Comparison of ENCODE assay signal across 8 cellular contexts in the genomic region with DNA sequence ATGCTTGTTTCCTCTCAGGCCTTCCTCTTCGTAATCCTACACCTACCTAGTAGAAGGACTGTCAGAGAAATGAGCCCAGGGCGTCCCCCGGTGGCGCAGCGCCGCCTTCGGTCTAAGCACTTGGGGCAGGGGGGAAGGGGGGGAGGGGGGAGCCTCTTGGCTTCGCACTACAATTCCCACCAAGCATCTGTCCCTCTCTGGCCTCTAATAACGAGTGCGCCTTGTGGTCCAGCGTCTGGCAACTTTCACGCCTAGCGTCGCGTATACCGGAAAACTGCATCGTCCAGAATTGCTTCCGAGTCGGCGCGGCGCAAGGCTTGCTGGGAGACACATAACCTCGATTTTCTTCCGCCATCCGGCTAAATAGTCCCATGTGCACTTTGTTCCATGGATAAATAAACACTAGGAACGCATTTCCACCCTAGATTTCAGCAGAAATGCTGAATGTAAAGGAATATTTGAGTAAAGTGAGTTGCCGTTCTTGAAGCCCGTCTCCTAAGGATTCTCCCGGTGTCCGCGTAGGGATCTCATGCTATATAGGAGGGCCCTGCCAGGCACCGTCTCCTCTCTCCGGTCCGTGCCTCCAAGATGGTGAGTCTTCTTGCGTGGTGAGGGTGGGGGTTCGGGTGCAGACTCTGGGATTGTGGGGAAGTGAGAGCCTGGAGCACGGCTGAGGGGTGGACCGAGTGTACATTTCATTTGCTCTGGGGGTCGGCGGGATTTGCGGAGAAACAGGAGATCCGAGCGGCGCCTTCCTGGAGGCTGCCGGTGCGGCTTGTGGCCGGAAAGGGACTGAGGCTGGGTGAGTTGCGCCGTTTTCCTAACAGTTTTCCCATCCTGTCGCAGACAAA. TPM values are rescaled to one million over a fixed set of nuclear protein-coding genes. Genes with fewer than 3 reads are reported as not detected.
A peak's percentile ranks its signal among the peaks of the same experiment; 100 is the strongest.
DNase-seq lines count a peak whose midpoint lies in the region; ATAC-seq, FAIRE-seq and TF ChIP-seq lines count a peak whose summit lies in the region.

A gene (plus strand): TSS at position 340 of the 851 bp plus-strand sequence. CDS start 249 bp downstream, at position 589.

- peaks cover 22% of the 10 kb centered on the region for H3K79me2 ChIP-seq in keratinocyte (ENCODE audit: control insufficient read depth, insufficient read depth, low read length)

- peak within 1 kb of the TSS; percentile 98 for H3K27ac ChIP-seq in keratinocyte (ENCODE audit: control insufficient read depth, insufficient read depth, low read length)

- dilution Hi-C loops in keratinocyte (cut with MboI; ENCODE audit: extremely low pct_ligation_motif_present, low sequenced_read_pairs), result no loop called here

- H3K36me3 ChIP-seq in keratinocyte (ENCODE audit: control insufficient read depth in 2 of 2, extremely low read depth in 1 of 2, insufficient read depth in 2 of 2, low read length in 2 of 2), result peaks cover 10 to 25% of the 10 kb centered on the region in 2 experiments

- peak within 1 kb of the TSS; percentile 79 to 98 (median 82) for H3K4me3 ChIP-seq in keratinocyte (ENCODE audit: control insufficient read depth in 2 of 3, extremely low read depth in 1 of 3, insufficient read depth in 2 of 3, low read depth in 1 of 3, low read length in 3 of 3)

- ATAC-seq in GM19043 (IDR thresholded peaks at IDR 0.05; ENCODE audit: low read depth, unreplicated experiment) (peak; percentile 95), HG03378 (IDR thresholded peaks at IDR 0.05; ENCODE audit: unreplicated experiment) (peak; percentile 89)

- H3K9me3 ChIP-seq in keratinocyte (ENCODE audit: control insufficient read depth, low read depth, low read length), result no peaks in the 10 kb centered on the region

- H3K27me3 ChIP-seq in keratinocyte (ENCODE audit: control insufficient read depth, extremely low read depth, insufficient read depth, low read length), result no peaks in the 10 kb centered on the region

- H2AFZ ChIP-seq in keratinocyte (ENCODE audit: control insufficient read depth, low read length), result peak within 1 kb of the TSS; percentile 99

- TF ChIP-seq CTCF in keratinocyte (optimal IDR thresholded peaks at IDR 0.05 in 1 of 3, IDR thresholded peaks at IDR 0.05 in 1 of 3, conservative IDR thresholded peaks at IDR 0.05 in 1 of 3; ENCODE audit: extremely low read depth in 1 of 3, insufficient read depth in 2 of 3, low read length in 3 of 3), result peak in 2 of 3 experiments; percentile 22 to 69

- no peaks in the 10 kb centered on the region for H3K9me1 ChIP-seq in keratinocyte (ENCODE audit: control insufficient read depth, extremely low read depth, insufficient read depth, low read length)

- H3K9ac ChIP-seq in keratinocyte (ENCODE audit: control insufficient read depth, extremely low read depth, insufficient read depth, low read length), result peak within 1 kb of the TSS; percentile 97

- peak; percentile 80 for FAIRE-seq in keratinocyte (lab: Jason Lieb, UNC)

- peak within 1 kb of the TSS; percentile 91 for H3K4me2 ChIP-seq in keratinocyte (ENCODE audit: control insufficient read depth, extremely low read depth, insufficient read depth, low read depth, low read length)

- H3K4me1 ChIP-seq in keratinocyte (ENCODE audit: control insufficient read depth, extremely low read depth, insufficient read depth, low read length), result peaks cover 22% of the 10 kb centered on the region

- H4K20me1 ChIP-seq in keratinocyte (ENCODE audit: control insufficient read depth, extremely low read depth, insufficient read depth, low read length), result peaks cover 6% of the 10 kb centered on the region

- DNase-seq in Ammon's horn (ENCODE audit: low spot score) (peak; percentile 98), NCI-H446 treated with DMSO at 0.1 percent for 48 hours (lab: John Stamatoyannopoulos, UW) (peak; percentile 99), cerebellar nuclear complex (lab: John Stamatoyannopoulos, UW) (peak; percentile 78 to 79), keratinocyte (ENCODE audit: low read depth, low spot score) (peak; percentile 88)
- DNase-seq in activated CD4-positive, CD25-positive, alpha-beta regulatory T cell treated with anti-CD3 and anti-CD28 coated beads, Interleukin-2, amount 50 U/mL, for 72 hours, result peak; percentile 82
- peak; percentile 75 to 77 for DNase-seq in stimulated activated CD4-positive, alpha-beta T cell treated with anti-CD3 and anti-CD28 coated beads, Interleukin-15, amount 100 ng/mL, for 1 hour (ENCODE audit: low read depth in 1 of 2, low spot score in 1 of 2)

RNA-seq across cellular contexts. Expression of the gene that starts here (rescaled TPM):
- 663 to 1,841 TPM (median 663 TPM) in 3 replicates for polyA plus RNA-seq in keratinocyte
- 187 TPM for polyA plus RNA-seq in keratinocyte (2011; ENCODE audit: low read depth)
- 965 and 1,489 TPM in 2 replicates for polyA plus RNA-seq in keratinocyte (2011; cell fraction: cytosol; rRNA removed)
- polyA plus RNA-seq in keratinocyte (2011; cell fraction: nucleus; rRNA removed), result 341 and 432 TPM in 2 replicates
- polyA plus RNA-seq in keratinocyte (2012; ENCODE audit: low replicate concordance), result 770 and 1,354 TPM in 2 replicates
- 74.3 to 840 TPM (median 694 TPM) in 3 replicates for polyA minus RNA-seq in keratinocyte
- polyA minus RNA-seq in keratinocyte (2011; cell fraction: cytosol; rRNA and poly(A)+ RNA removed), result 114 TPM
- 52.5 and 65.2 TPM in 2 replicates for polyA minus RNA-seq in keratinocyte (2011; cell fraction: nucleus; rRNA and poly(A)+ RNA removed)

Comparison
In these comparisons a context has a peak if more than half of its experiments do, and no peak if none do; other contexts are left out.
1. Peak in every context shown above with its lines: DNase-seq, ATAC-seq, H3K4me3 ChIP-seq and H3K27ac ChIP-seq.